Comparison of ENCODE assay signal across 8 cellular contexts in genomic region chr15:81002254-81003022, GRCh38. TPM values are rescaled to one million over a fixed set of nuclear protein-coding genes. Genes with fewer than 3 reads are reported as not detected.
DNase-seq lines count a peak whose midpoint lies in the region; TF ChIP-seq lines count a peak whose summit lies in the region.

No MANE protein-coding gene starts in this region.

- intact Hi-C loops in posterior vena cava (cut with DNase I): no loop called here

- H3K4me1 ChIP-seq in ES-I3 (ENCODE audit: insufficient read depth, low read length): peaks cover 3% of the 10 kb centered on the region; the same call in 1 of the 2 replicates

- no peaks in the 10 kb centered on the region for H3K36me3 ChIP-seq in ES-I3 (ENCODE audit: insufficient read depth, low read length)
- no peaks in the 10 kb centered on the region for H3K36me3 ChIP-seq in SK-N-MC (ENCODE audit: insufficient read depth, low read length)

- H3K9ac ChIP-seq in ES-I3 (ENCODE audit: low read depth, low read length) (peak overlapping the region; percentile 82; the same call in 1 of the 2 replicates), SK-N-MC (ENCODE audit: insufficient read length) (peak overlapping the region; percentile 87)

- H3K9me3 ChIP-seq in ES-I3 (ENCODE audit: control insufficient read depth, insufficient read depth, low read length): no peaks in the 10 kb centered on the region
- H3K9me3 ChIP-seq in SK-N-MC (ENCODE audit: low read depth, low read length): no peaks in the 10 kb centered on the region

- DNase-seq in SK-N-MC (ENCODE audit: low read depth, low spot score): no peak
- DNase-seq in fibroblast of villous mesenchyme (ENCODE audit: low read depth): no peak
- peak; percentile 81 for DNase-seq in posterior vena cava (ENCODE audit: low spot score)
- no peak for DNase-seq in GF-D8 (lab: John Stamatoyannopoulos, UW)
- DNase-seq in NCI-H2029 (lab: John Stamatoyannopoulos, UW): no peak
- no peak for DNase-seq in cortex of kidney (lab: John Stamatoyannopoulos, UW)
- DNase-seq in GM10248 (ENCODE audit: extremely low spot score): no peak

- CTCF ChIA-PET in GM10248 (lab: Yijun Ruan, JAX): interaction anchor here (1.0 to 1.5 kb wide), 6 partner anchors 12 to 264 kb away, joined by 3 to 5 read pairs (median 4); no protein-coding TSS in a partner anchor

- H3K27ac ChIP-seq in SK-N-MC: no peak overlapping the region

- POLR2A ChIA-PET in GM10248 (lab: Yijun Ruan, JAX): no interaction called here

- TF ChIP-seq CTCF in fibroblast of villous mesenchyme (IDR thresholded peaks at IDR 0.05; ENCODE audit: insufficient read depth, low read depth, low read length) (no peak), GM10248 (IDR thresholded peaks at IDR 0.05; ENCODE audit: control extremely low read depth, extremely low read depth, low read depth, missing control alignments) (no peak)

- H3K4me3 ChIP-seq in SK-N-MC (peak overlapping the region; percentile 94), fibroblast of villous mesenchyme (ENCODE audit: low read depth, low read length) (peak overlapping the region; percentile 89)

RNA-seq across cellular contexts. Expression of gene TLNRD1, which starts 1.7 kb away (rescaled TPM):
- total RNA-seq in fibroblast of villous mesenchyme: 13.4 and 15.8 TPM in 2 replicates
- total RNA-seq in posterior vena cava: 10 to 100 TPM; 17.6 to 24.2 TPM

RNA-seq across cellular contexts. Expression of gene MESD, which starts 12.8 kb away (rescaled TPM):
- total RNA-seq in fibroblast of villous mesenchyme (17.1 and 24.2 TPM in 2 replicates), posterior vena cava (10 to 100 TPM; 21.0 to 24.1 TPM)
